1 cellular context compared by ENCODE assay signal in the genomic region with DNA sequence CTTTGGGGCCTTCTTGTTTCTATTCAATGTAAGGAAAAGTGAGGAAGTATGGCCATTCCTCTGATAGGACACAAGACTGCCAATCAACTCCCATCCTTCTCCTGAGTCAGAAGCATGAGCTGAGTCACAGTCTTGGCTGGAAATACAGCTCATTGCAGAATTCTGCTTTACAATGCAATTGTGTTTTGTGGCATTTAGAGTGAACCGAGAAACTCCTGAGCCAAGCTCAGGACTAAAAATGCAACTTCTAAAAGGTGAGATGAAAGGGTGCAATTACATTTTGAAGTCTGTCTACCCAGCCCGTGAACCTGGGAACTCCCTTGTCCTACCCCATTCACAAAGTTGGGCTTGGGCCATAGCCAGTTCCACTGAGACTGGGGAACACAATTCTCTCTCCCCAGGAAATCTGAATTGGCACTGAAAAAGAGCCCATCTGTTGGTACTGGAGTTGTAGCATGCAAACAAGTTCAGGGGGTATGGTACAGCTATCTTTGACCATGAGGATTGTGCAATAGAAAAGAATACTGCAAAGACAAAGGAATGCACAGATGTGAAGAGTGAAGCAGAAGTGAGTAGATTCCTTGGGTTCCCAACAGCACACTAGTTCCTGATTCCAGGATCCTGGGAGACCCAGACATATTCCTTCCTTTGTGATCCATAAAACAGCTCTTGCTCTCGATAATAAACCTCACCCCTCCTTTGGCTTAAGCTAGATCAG.
TF ChIP-seq lines count a peak whose summit lies in the region.

No MANE protein-coding gene starts in this region.

TF ChIP-seq in endothelial cell of umbilical vein, 7 proteins besides CTCF, POLR2A, EP300 and RAD21 (continued from another document):
- peak; percentile 63 for TF ChIP-seq FOS (IDR thresholded peaks at IDR 0.05; ENCODE audit: borderline replicate concordance, insufficient read depth, low read length)
